In genomic region chr15:57406040-57406772, GRCh38 we compare ENCODE assay signal across 21 cellular contexts.
DNase-seq lines count a peak whose midpoint lies in the region; ATAC-seq and TF ChIP-seq lines count a peak whose summit lies in the region.
"Had no signal": no experiment of that assay in that cellular context is flagged by ENCODE, and none has a peak within 500 bp of the region (broad histone marks: within the 10 kb centered on the region; RNA-seq: fewer than 3 reads in every experiment).

No MANE protein-coding gene starts in this region.

- H3K27ac Mint-ChIP-seq in nephron progenitor cell, result peak overlapping the region; percentile 46
- H3K27ac Mint-ChIP-seq: activated CD4-positive, alpha-beta T cell treated with anti-CD3 and anti-CD28 coated beads for 36 hours; activated naive CD4-positive, alpha-beta T cell treated with anti-CD3 and anti-CD28 coated beads, Interleukin-2, amount 50 U/mL, for 24 hours had no signal

- CTCF ChIA-PET in GM10248 (lab: Yijun Ruan, JAX), result no interaction called here

- DNase-seq in EL (peak; percentile 27), NCI-H524 (lab: John Stamatoyannopoulos, UW) (peak; percentile 60 to 75), fibroblast of mammary gland (ENCODE audit: low read depth) (peak; percentile 15), nephron progenitor cell (no peak), C1 segment of cervical spinal cord (lab: John Stamatoyannopoulos, UW) (no peak), GM10248 (ENCODE audit: extremely low spot score) (no peak), COR-L47 (lab: John Stamatoyannopoulos, UW) (no peak)
- DNase-seq: activated CD4-positive, alpha-beta T cell treated with anti-CD3 and anti-CD28 coated beads for 36 hours; activated T-cell treated with anti-CD3 and anti-CD28 coated beads for 4 hours; DMS79 treated with DMSO at 0.1 percent for 48 hours; effector CD8-positive, alpha-beta T cell; gastrocnemius medialis; MM.1S; NCI-H2081 treated with DMSO at 0.1 percent for 48 hours; SJCRH30; stimulated activated CD4-positive, alpha-beta T cell treated with anti-CD3 and anti-CD28 coated beads, Interleukin-2, amount 100 ng/mL, for 48 hours had no signal

- POLR2A ChIA-PET in GM10248 (lab: Yijun Ruan, JAX), result no interaction called here

- no peaks in the 10 kb centered on the region for H3K36me3 Mint-ChIP-seq in nephron progenitor cell (ENCODE audit: low read depth)
- H3K36me3 Mint-ChIP-seq: activated naive CD4-positive, alpha-beta T cell treated with anti-CD3 and anti-CD28 coated beads, Interleukin-2, amount 50 U/mL, for 24 hours had no signal

- ATAC-seq in GM21526 (IDR thresholded peaks at IDR 0.05; ENCODE audit: low FRiP score, unreplicated experiment), result no peak
- ATAC-seq: activated CD4-positive, alpha-beta T cell treated with anti-CD3 and anti-CD28 coated beads for 36 hours; gastrocnemius medialis had no signal

- H3K9me3 Mint-ChIP-seq in nephron progenitor cell, result peaks cover 7% of the 10 kb centered on the region
- H3K9me3 Mint-ChIP-seq: activated naive CD4-positive, alpha-beta T cell treated with anti-CD3 and anti-CD28 coated beads, Interleukin-2, amount 50 U/mL, for 24 hours had no signal

- TF ChIP-seq CTCF in fibroblast of mammary gland (conservative IDR thresholded peaks at IDR 0.05; ENCODE audit: control insufficient read depth, insufficient read depth, low read depth, low read length), result no peak
- no peak for TF ChIP-seq CTCF in nephron progenitor cell (IDR thresholded peaks at IDR 0.05)
- no peak for TF ChIP-seq CTCF in GM10248 (IDR thresholded peaks at IDR 0.05; ENCODE audit: control extremely low read depth, extremely low read depth, low read depth, missing control alignments)

- peaks cover 49% of the 10 kb centered on the region for H3K4me1 Mint-ChIP-seq in nephron progenitor cell
- H3K4me1 Mint-ChIP-seq: activated CD4-positive, alpha-beta T cell treated with anti-CD3 and anti-CD28 coated beads for 36 hours; activated naive CD4-positive, alpha-beta T cell treated with anti-CD3 and anti-CD28 coated beads, Interleukin-2, amount 50 U/mL, for 24 hours had no signal

- H3K4me3 Mint-ChIP-seq in nephron progenitor cell, result no peak overlapping the region
- H3K4me3 Mint-ChIP-seq: activated CD4-positive, alpha-beta T cell treated with anti-CD3 and anti-CD28 coated beads for 36 hours; activated naive CD4-positive, alpha-beta T cell treated with anti-CD3 and anti-CD28 coated beads, Interleukin-2, amount 50 U/mL, for 24 hours had no signal

- no peak overlapping the region for H3K4me3 ChIP-seq in fibroblast of mammary gland (ENCODE audit: control insufficient read depth, low read depth, low read length)
- H3K4me3 ChIP-seq: BLaER1, cardiac muscle cell, gastrocnemius medialis, HAP-1, SJCRH30 had no signal

- H3K27me3 Mint-ChIP-seq in nephron progenitor cell (ENCODE audit: low read depth, poor library complexity), result peaks cover 5% of the 10 kb centered on the region
- H3K27me3 Mint-ChIP-seq: activated CD4-positive, alpha-beta T cell treated with anti-CD3 and anti-CD28 coated beads for 36 hours had no signal

Comparison
In these comparisons a context has a peak if more than half of its experiments do, and no peak if none do; other contexts are left out.
1. DNase-seq: peak in EL (single experiment), NCI-H524 (2 of 2) and fibroblast of mammary gland (single experiment); none in nephron progenitor cell (single experiment), C1 segment of cervical spinal cord (0 of 14), GM10248 (single experiment) and COR-L47 (single experiment).